In genomic region chr9:6692891-6693361, GRCh38 we compare ENCODE assay signal across 28 cellular contexts. TPM values are rescaled to one million over a fixed set of nuclear protein-coding genes. Genes with fewer than 3 reads are reported as not detected.
DNase-seq lines count a peak whose midpoint lies in the region; ATAC-seq, FAIRE-seq and TF ChIP-seq lines count a peak whose summit lies in the region.
"Had no signal": no experiment of that assay in that cellular context is flagged by ENCODE, and none has a peak within 500 bp of the region (broad histone marks: within the 10 kb centered on the region; RNA-seq: fewer than 3 reads in every experiment).

No MANE protein-coding gene starts in this region.

- peak; percentile 72 for FAIRE-seq in GM19239 (lab: Jason Lieb, UNC)
- FAIRE-seq: A204.1, bronchial epithelial cell, K562 had no signal

- 70 to 74% methylated on average over 9 of the region's 9 CpGs for WGBS in esophagus squamous epithelium, 2 donors

- H3K4me3 Mint-ChIP-seq in activated CD4-positive, alpha-beta memory T cell treated with anti-CD3 and anti-CD28 coated beads, Interleukin-2, amount 10 ng/mL, durations not matched to agents 7 days and 5 days, result no peak overlapping the region
- H3K4me3 Mint-ChIP-seq: neural crest cell had no signal

- H3K27me3 ChIP-seq in esophagus squamous epithelium, result no peaks in the 10 kb centered on the region
- H3K27me3 ChIP-seq: adrenal gland, hepatocyte had no signal

- H3K27ac ChIP-seq in esophagus squamous epithelium, result no peak overlapping the region
- H3K27ac ChIP-seq: adrenal gland, hepatocyte, prostate gland had no signal

- no peaks in the 10 kb centered on the region for H3K9me3 ChIP-seq in esophagus squamous epithelium
- H3K9me3 ChIP-seq: adrenal gland, prostate gland, SK-N-SH had no signal

- CTCF ChIA-PET in activated CD4-positive, alpha-beta memory T cell treated with anti-CD3 and anti-CD28 coated beads, Interleukin-2, amount 10 ng/mL, durations not matched to agents 7 days and 5 days (lab: Charles Lee), result no interaction called here

- no peaks in the 10 kb centered on the region for H3K36me3 Mint-ChIP-seq in activated CD4-positive, alpha-beta memory T cell treated with anti-CD3 and anti-CD28 coated beads, Interleukin-2, amount 10 ng/mL, durations not matched to agents 7 days and 5 days (ENCODE audit: low read depth)

- DNase-seq in Ammon's horn (ENCODE audit: low spot score) (peak; percentile 16), GM19239 (ENCODE audit: insufficient read length, low spot score) (no peak), NAMALWA (ENCODE audit: low spot score) (peak; percentile 27), iPS DF 19.7 (ENCODE audit: low read depth, low spot score) (peak; percentile 85), esophagus squamous epithelium (lab: John Stamatoyannopoulos, UW) (no peak)
- DNase-seq in activated CD4-positive, alpha-beta memory T cell treated with anti-CD3 and anti-CD28 coated beads, Interleukin-2, amount 10 ng/mL, durations not matched to agents 7 days and 5 days, result no peak
- DNase-seq in activated CD4-positive, alpha-beta T cell treated with anti-CD3 and anti-CD28 coated beads, Interleukin-2, amount 50 U/mL, for 1 hour, result no peak
- DNase-seq: activated CD4-positive, CD25-positive, alpha-beta regulatory T cell treated with anti-CD3 and anti-CD28 coated beads, Interleukin-2, amount 50 U/mL, for 72 hours; activated effector memory CD4-positive, alpha-beta T cell treated with Interleukin-2 at 50 U/mL for 16 hours; C1 segment of cervical spinal cord; DMS153; foreskin fibroblast; HCEC 1CT; NCI-H187 treated with DMSO at 0.1 percent for 48 hours; NCI-H226; SK-N-SH; stimulated activated CD4-positive, alpha-beta T cell treated with anti-CD3 and anti-CD28 coated beads, Interleukin-4, amount 100 ng/mL, for 24 hours; substantia nigra; T-helper 9 cell had no signal

- TF ChIP-seq POLR2A in esophagus squamous epithelium (IDR thresholded peaks at IDR 0.05), result no peak

- intact Hi-C loops in esophagus squamous epithelium (cut with DNase I), result no loop called here

- ATAC-seq in SK-N-SH treated with all-trans-retinoic acid at 6 μM for 48 hours, result no peak
- ATAC-seq: K562 had no signal

- no peaks in the 10 kb centered on the region for H3K36me3 ChIP-seq in esophagus squamous epithelium
- H3K36me3 ChIP-seq: adrenal gland, prostate gland had no signal

- no peak for TF ChIP-seq CTCF in esophagus squamous epithelium (IDR thresholded peaks at IDR 0.05)

- no peak overlapping the region for H3K4me3 ChIP-seq in esophagus squamous epithelium
- H3K4me3 ChIP-seq: adrenal gland, hepatocyte, K562, prostate gland, smooth muscle cell had no signal

- H3K4me1 ChIP-seq in esophagus squamous epithelium, result no peaks in the 10 kb centered on the region
- H3K4me1 ChIP-seq: adrenal gland, prostate gland had no signal

- no peaks in the 10 kb centered on the region for H3K9me3 Mint-ChIP-seq in activated CD4-positive, alpha-beta memory T cell treated with anti-CD3 and anti-CD28 coated beads, Interleukin-2, amount 10 ng/mL, durations not matched to agents 7 days and 5 days
- H3K9me3 Mint-ChIP-seq: neural crest cell had no signal

- H3K4me1 Mint-ChIP-seq in activated CD4-positive, alpha-beta memory T cell treated with anti-CD3 and anti-CD28 coated beads, Interleukin-2, amount 10 ng/mL, durations not matched to agents 7 days and 5 days, result peaks cover 7% of the 10 kb centered on the region
- H3K4me1 Mint-ChIP-seq: neural crest cell had no signal

- POLR2A ChIA-PET in activated CD4-positive, alpha-beta memory T cell treated with anti-CD3 and anti-CD28 coated beads, Interleukin-2, amount 10 ng/mL, durations not matched to agents 7 days and 5 days (lab: Charles Lee), result interaction anchor here (0.8 to 1.5 kb wide), 2 partner anchors 11 to 22 kb away, joined by 3 to 5 read pairs; no protein-coding TSS in a partner anchor

- H3K27ac Mint-ChIP-seq in activated CD4-positive, alpha-beta memory T cell treated with anti-CD3 and anti-CD28 coated beads, Interleukin-2, amount 10 ng/mL, durations not matched to agents 7 days and 5 days, result no peak overlapping the region

- H3K27me3 Mint-ChIP-seq in activated CD4-positive, alpha-beta memory T cell treated with anti-CD3 and anti-CD28 coated beads, Interleukin-2, amount 10 ng/mL, durations not matched to agents 7 days and 5 days, result no peaks in the 10 kb centered on the region

TF ChIP-seq in SK-N-SH treated with all-trans-retinoic acid at 6 μM for 48 hours, 23 proteins besides CTCF, POLR2A, EP300 and RAD21:
- TF ChIP-seq CSRNP3 (CRISPR knock-in tag; IDR thresholded peaks at IDR 0.05), result no peak
- no peak for TF ChIP-seq PATZ1 (CRISPR knock-in tag; IDR thresholded peaks at IDR 0.05; ENCODE audit: borderline replicate concordance)
- no peak for TF ChIP-seq ZNF565 (CRISPR knock-in tag; conservative IDR thresholded peaks at IDR 0.05; ENCODE audit: low read depth)
- no peak for TF ChIP-seq CSDC2 (CRISPR knock-in tag; IDR thresholded peaks at IDR 0.05)
- TF ChIP-seq ZNF8 (CRISPR knock-in tag; IDR thresholded peaks at IDR 0.05), result no peak
- no peak for TF ChIP-seq ZNF70 (CRISPR knock-in tag; IDR thresholded peaks at IDR 0.05)
- TF ChIP-seq TCF4 (CRISPR knock-in tag; IDR thresholded peaks at IDR 0.05; ENCODE audit: borderline replicate concordance), result no peak
- no peak for TF ChIP-seq ESRRG (CRISPR knock-in tag; IDR thresholded peaks at IDR 0.05)
- TF ChIP-seq BACH2 (CRISPR knock-in tag; IDR thresholded peaks at IDR 0.05; ENCODE audit: borderline replicate concordance), result no peak
- TF ChIP-seq GLIS3 (CRISPR knock-in tag; IDR thresholded peaks at IDR 0.05), result no peak
- TF ChIP-seq PPARA (CRISPR knock-in tag; IDR thresholded peaks at IDR 0.05; ENCODE audit: borderline replicate concordance), result no peak
- no peak for TF ChIP-seq ZFP3 (CRISPR knock-in tag; IDR thresholded peaks at IDR 0.05)
- TF ChIP-seq TOX (CRISPR knock-in tag; IDR thresholded peaks at IDR 0.05; ENCODE audit: borderline replicate concordance), result no peak
- TF ChIP-seq TSHZ2 (CRISPR knock-in tag; IDR thresholded peaks at IDR 0.05), result no peak
- no peak for TF ChIP-seq ZC3H10 (CRISPR knock-in tag; IDR thresholded peaks at IDR 0.05)

RNA-seq across cellular contexts. Expression of gene GLDC, which starts 47.4 kb away (rescaled TPM):
- total RNA-seq in esophagus squamous epithelium, result 10 to 100 TPM in 2 of 4 donors, 1 to 10 TPM in 2; 1.1 to 21.6 (median 10.2) TPM
- 1 to 10 TPM; 4.2 to 4.3 TPM for total RNA-seq in activated CD4-positive, alpha-beta memory T cell treated with anti-CD3 and anti-CD28 coated beads, Interleukin-2, amount 10 ng/mL, durations not matched to agents 7 days and 5 days
- total RNA-seq: bronchial epithelial cell had no signal

Comparison
In these comparisons a context has a peak if more than half of its experiments do, and no peak if none do; other contexts are left out.
1. DNase-seq: peak in Ammon's horn (single experiment), NAMALWA (single experiment) and iPS DF 19.7 (single experiment); none in GM19239 (single experiment), esophagus squamous epithelium (single experiment), activated CD4-positive, alpha-beta memory T cell treated with anti-CD3 and anti-CD28 coated beads, Interleukin-2, amount 10 ng/mL, durations not matched to agents 7 days and 5 days (single experiment) and activated CD4-positive, alpha-beta T cell treated with anti-CD3 and anti-CD28 coated beads, Interleukin-2, amount 50 U/mL, for 1 hour (single experiment).